15 cellular contexts compared by ENCODE assay signal in genomic region chr18:10354241-10354811, GRCh38.
DNase-seq lines count a peak whose midpoint lies in the region; ATAC-seq, FAIRE-seq and TF ChIP-seq lines count a peak whose summit lies in the region.
"Had no signal": no experiment of that assay in that cellular context is flagged by ENCODE, and none has a peak within 500 bp of the region (broad histone marks: within the 10 kb centered on the region; RNA-seq: fewer than 3 reads in every experiment).

No MANE protein-coding gene starts in this region.

- H3K4me3 ChIP-seq in GM23248 (no peak overlapping the region), small intestine (ENCODE audit: low read depth in 1 of 2, low read length in 2 of 2) (no peak overlapping the region)
- H3K4me3 ChIP-seq: BLaER1 treated with 17β-estradiol and CSF1 and Interleukin-3, amounts not matched to agents 10 nM and 100 nM; K562 had no signal

- no peak overlapping the region for H2AFZ ChIP-seq in GM23248

- intact Hi-C loops in activated CD4-positive, alpha-beta T cell treated with anti-CD3 and anti-CD28 coated beads for 36 hours (cut with DNase I, micrococcal nuclease), result no loop called here

- H3K9me3 Mint-ChIP-seq in brain, result peaks cover 3 to 37% (median 16%) of the 10 kb centered on the region in 5 experiments
- peaks cover 24% of the 10 kb centered on the region for H3K9me3 Mint-ChIP-seq in activated CD4-positive, alpha-beta T cell treated with anti-CD3 and anti-CD28 coated beads for 36 hours (ENCODE audit: low read depth)

- no peak for ATAC-seq in activated CD4-positive, alpha-beta T cell treated with anti-CD3 and anti-CD28 coated beads for 36 hours
- ATAC-seq: K562 had no signal

- H4K20me1 ChIP-seq in GM23248 (ENCODE audit: insufficient read depth), result no peaks in the 10 kb centered on the region
- H4K20me1 ChIP-seq: BLaER1 treated with 17β-estradiol and CSF1 and Interleukin-3, amounts not matched to agents 10 nM and 100 nM had no signal

- peaks cover 50% of the 10 kb centered on the region for H3K4me1 Mint-ChIP-seq in brain
- no peaks in the 10 kb centered on the region for H3K4me1 Mint-ChIP-seq in activated CD4-positive, alpha-beta T cell treated with anti-CD3 and anti-CD28 coated beads for 36 hours
- H3K4me1 Mint-ChIP-seq: central memory CD8-positive, alpha-beta T cell had no signal

- in situ Hi-C loops in GM23248 (cut with MboI), result no loop called here

- TF ChIP-seq CTCF in brain (conservative IDR thresholded peaks at IDR 0.05), result no peak

- H3K79me2 ChIP-seq in GM23248 (ENCODE audit: insufficient read depth), result no peaks in the 10 kb centered on the region

- H3K27ac Mint-ChIP-seq in brain, result peak overlapping the region in 4 of 5 experiments; percentile 58 to 91 (median 72)
- no peak overlapping the region for H3K27ac Mint-ChIP-seq in activated CD4-positive, alpha-beta T cell treated with anti-CD3 and anti-CD28 coated beads for 36 hours
- H3K27ac Mint-ChIP-seq: activated T-helper 2 cell treated with anti-CD3 and anti-CD28 coated beads, Interferon-gamma antibody, Interleukin-2, Interleukin-4, amounts not matched to agents 10 μg/mL and 5 μg/mL and 100 μg/mL, durations not matched to agents 14 hours and 24 hours and 36 hours had no signal

- peak overlapping the region in 2 of 5 experiments; percentile 7 to 40 for H3K4me3 Mint-ChIP-seq in brain
- no peak overlapping the region for H3K4me3 Mint-ChIP-seq in activated CD4-positive, alpha-beta T cell treated with anti-CD3 and anti-CD28 coated beads for 36 hours
- H3K4me3 Mint-ChIP-seq: central memory CD8-positive, alpha-beta T cell had no signal

- no peak for FAIRE-seq in small intestine (lab: Jason Lieb, UNC)
- FAIRE-seq: islet of Langerhans, K562 had no signal

- DNase-seq in GM23248, result peak; percentile 36
- DNase-seq in inferior parietal cortex (ENCODE audit: extremely low spot score), result peak; percentile 77
- peak; percentile 4 for DNase-seq in small intestine
- DNase-seq in activated CD4-positive, alpha-beta T cell treated with anti-CD3 and anti-CD28 coated beads for 36 hours, result no peak
- DNase-seq in NCI-H146 (lab: John Stamatoyannopoulos, UW), result no peak
- no peak for DNase-seq in activated CD4-positive, alpha-beta T cell treated with anti-CD3 and anti-CD28 coated beads, Interleukin-2, amount 50 U/mL, for 48 hours
- no peak for DNase-seq in NCI-H345 treated with DMSO at 0.1 percent for 48 hours (lab: John Stamatoyannopoulos, UW; ENCODE audit: unreplicated experiment)
- DNase-seq: GF-D8 had no signal

- H3K36me3 ChIP-seq in GM23248 (ENCODE audit: low read depth) (no peaks in the 10 kb centered on the region), small intestine (ENCODE audit: control insufficient read depth in 2 of 2, insufficient read depth in 2 of 2, low read length in 2 of 2) (no peaks in the 10 kb centered on the region)
- H3K36me3 ChIP-seq: neutrophil had no signal

- H3K27me3 ChIP-seq in GM23248 (replicated peaks; ENCODE audit: insufficient read depth), result no peaks in the 10 kb centered on the region
- no peaks in the 10 kb centered on the region for H3K27me3 ChIP-seq in small intestine (ENCODE audit: control insufficient read depth in 2 of 2, insufficient read depth in 2 of 2, low read length in 2 of 2)
- H3K27me3 ChIP-seq: BLaER1 treated with 17β-estradiol and CSF1 and Interleukin-3, amounts not matched to agents 10 nM and 100 nM; neutrophil had no signal

- H3F3A ChIP-seq in GM23248 (ENCODE audit: insufficient read depth), result peaks cover 20% of the 10 kb centered on the region

- no peak overlapping the region for H3K9ac ChIP-seq in GM23248
- H3K9ac ChIP-seq: BLaER1 treated with 17β-estradiol and CSF1 and Interleukin-3, amounts not matched to agents 10 nM and 100 nM had no signal

- H3K4me2 ChIP-seq in GM23248 (ENCODE audit: unreplicated experiment), result peak overlapping the region; percentile 58

- 25 to 36% methylated on average over 1 of the region's 1 CpG for WGBS in GM23248 (ENCODE audit: low coverage in 1 of 2, low lambda C conversion rate in 2 of 2, missing lambda C conversion rate in 2 of 2), 2 experiments
- WGBS in small intestine, 3 donors, result 22 to 49% (median 25%) methylated on average over 1 of the region's 1 CpG

- H3K27me3 Mint-ChIP-seq in brain, result peaks cover 3% of the 10 kb centered on the region
- no peaks in the 10 kb centered on the region for H3K27me3 Mint-ChIP-seq in activated CD4-positive, alpha-beta T cell treated with anti-CD3 and anti-CD28 coated beads for 36 hours

- H3K36me3 Mint-ChIP-seq in brain, result no peaks in the 10 kb centered on the region
- H3K36me3 Mint-ChIP-seq in activated CD4-positive, alpha-beta T cell treated with anti-CD3 and anti-CD28 coated beads for 36 hours (ENCODE audit: low read depth), result no peaks in the 10 kb centered on the region

- no peaks in the 10 kb centered on the region for H3K9me2 ChIP-seq in GM23248 (ENCODE audit: insufficient read depth)

- POLR2A ChIA-PET in activated CD4-positive, alpha-beta T cell treated with anti-CD3 and anti-CD28 coated beads for 36 hours (lab: Charles Lee), result no interaction called here

- H3K4me1 ChIP-seq in GM23248 (ENCODE audit: insufficient read depth), result peaks cover 15% of the 10 kb centered on the region
- H3K4me1 ChIP-seq in small intestine (ENCODE audit: control insufficient read depth in 2 of 2, insufficient read depth in 1 of 2, low read depth in 1 of 2, low read length in 1 of 2), result no peaks in the 10 kb centered on the region

- CTCF ChIA-PET in activated CD4-positive, alpha-beta T cell treated with anti-CD3 and anti-CD28 coated beads for 36 hours (lab: Charles Lee), result no interaction called here

- H3K27ac ChIP-seq in GM23248, result no peak overlapping the region
- H3K27ac ChIP-seq in small intestine (ENCODE audit: low read depth in 1 of 2, low read length in 1 of 2), result no peak overlapping the region
- H3K27ac ChIP-seq: BLaER1 treated with 17β-estradiol and CSF1 and Interleukin-3, amounts not matched to agents 10 nM and 100 nM; neutrophil had no signal

- H3K9me3 ChIP-seq in GM23248 (ENCODE audit: low read depth), result no peaks in the 10 kb centered on the region
- H3K9me3 ChIP-seq in small intestine (ENCODE audit: control insufficient read depth, low read depth), result peaks cover 2% of the 10 kb centered on the region
- H3K9me3 ChIP-seq: neutrophil had no signal

Comparison
In these comparisons a context has a peak if more than half of its experiments do, and no peak if none do; other contexts are left out.
1. DNase-seq: peak in GM23248 (single experiment), inferior parietal cortex (single experiment) and small intestine (single experiment); none in activated CD4-positive, alpha-beta T cell treated with anti-CD3 and anti-CD28 coated beads for 36 hours (single experiment), NCI-H146 (single experiment), activated CD4-positive, alpha-beta T cell treated with anti-CD3 and anti-CD28 coated beads, Interleukin-2, amount 50 U/mL, for 48 hours (0 of 2) and NCI-H345 treated with DMSO at 0.1 percent for 48 hours (single experiment).